Comparison of ENCODE assay signal across 16 cellular contexts in genomic region chr12:92360543-92360942, GRCh38.
A peak's percentile ranks its signal among the peaks of the same experiment; 100 is the strongest.
DNase-seq lines count a peak whose midpoint lies in the region; ATAC-seq and TF ChIP-seq lines count a peak whose summit lies in the region.
"Had no signal": no experiment of that assay in that cellular context is flagged by ENCODE, and none has a peak within 500 bp of the region (broad histone marks: within the 10 kb centered on the region; RNA-seq: fewer than 3 reads in every experiment).

No MANE protein-coding gene starts in this region.

- intact Hi-C loops in left ventricle myocardium superior (cut with micrococcal nuclease): no loop called here

- peak overlapping the region; percentile 68 for H3K27ac ChIP-seq in CD4-positive, CD25-positive, alpha-beta regulatory T cell (ENCODE audit: insufficient read depth, low read length, poor library complexity, severe bottlenecking)
- peak overlapping the region; percentile 93; the same call in 1 of the 2 replicates for H3K27ac ChIP-seq in DOHH2 (ENCODE audit: low read depth, low read length)
- H3K27ac ChIP-seq: body of pancreas, C4-2B, tibial nerve, WERI-Rb-1 had no signal

- no peak overlapping the region for H3K4me2 ChIP-seq in DOHH2 (ENCODE audit: low read length)

- peak; percentile 10 to 57 (median 53) for DNase-seq in CD4-positive, CD25-positive, alpha-beta regulatory T cell
- no peak for DNase-seq in T-helper 17 cell
- DNase-seq in immature natural killer cell: peak; percentile 32 to 43 (median 36)
- no peak for DNase-seq in stimulated activated CD4-positive, alpha-beta T cell treated with anti-CD3 and anti-CD28 coated beads, Interleukin-15, amount 100 ng/mL, for 24 hours
- DNase-seq in left ventricle myocardium superior: no peak
- no peak for DNase-seq in ACHN
- DNase-seq: body of pancreas, NCI-H1105, nephron progenitor cell, OCI-M1, WERI-Rb-1 had no signal

- peaks cover 27% of the 10 kb centered on the region for H3F3A ChIP-seq in DOHH2 (ENCODE audit: control insufficient read depth, insufficient read depth)

- H3K9me3 Mint-ChIP-seq in CD4-positive, CD25-positive, alpha-beta regulatory T cell: peaks cover 5 to 31% (median 12%) of the 10 kb centered on the region in 7 donors
- peaks cover 0 to 8% (median 0%) of the 10 kb centered on the region in 6 donors for H3K9me3 Mint-ChIP-seq in immature natural killer cell
- H3K9me3 Mint-ChIP-seq: nephron progenitor cell had no signal

- ATAC-seq in CD4-positive, CD25-positive, alpha-beta regulatory T cell (ENCODE audit: low read depth in 2 of 2): peak; percentile 54 to 56
- peak; percentile 84 for ATAC-seq in T-helper 17 cell
- no peak for ATAC-seq in left ventricle myocardium superior
- ATAC-seq in SK-N-SH treated with all-trans-retinoic acid at 6 μM for 48 hours: no peak
- ATAC-seq: body of pancreas, left lobe of liver had no signal

- peaks cover 10 to 11% of the 10 kb centered on the region in 2 experiments for H3K9me3 ChIP-seq in CD4-positive, CD25-positive, alpha-beta regulatory T cell (ENCODE audit: control insufficient read depth in 2 of 2, low read length in 2 of 2)
- H3K9me3 ChIP-seq in DOHH2 (ENCODE audit: control insufficient read depth, insufficient read depth, low read length) (peaks cover 7% of the 10 kb centered on the region; the same call in 1 of the 2 replicates), T-helper 17 cell (ENCODE audit: control insufficient read depth, low read length, poor library complexity, severe bottlenecking) (no peaks in the 10 kb centered on the region)
- H3K9me3 ChIP-seq: body of pancreas, tibial nerve had no signal

- H3K36me3 ChIP-seq in CD4-positive, CD25-positive, alpha-beta regulatory T cell (ENCODE audit: control insufficient read depth, insufficient read depth, low read length): no peaks in the 10 kb centered on the region
- H3K36me3 ChIP-seq in DOHH2 (ENCODE audit: control insufficient read depth, low read length): peaks cover 11% of the 10 kb centered on the region
- H3K36me3 ChIP-seq: tibial nerve, WERI-Rb-1 had no signal

- peak overlapping the region; percentile 86 to 96 (median 93) for H3K27ac Mint-ChIP-seq in CD4-positive, CD25-positive, alpha-beta regulatory T cell
- H3K27ac Mint-ChIP-seq in T-helper 17 cell (peak overlapping the region; percentile 51), immature natural killer cell (peak overlapping the region; percentile 75 to 88 (median 85))
- H3K27ac Mint-ChIP-seq: nephron progenitor cell had no signal

- H3K4me1 Mint-ChIP-seq in CD4-positive, CD25-positive, alpha-beta regulatory T cell: peaks cover 40 to 85% (median 66%) of the 10 kb centered on the region in 4 donors
- H3K4me1 Mint-ChIP-seq in T-helper 17 cell (peaks cover 27% of the 10 kb centered on the region), immature natural killer cell (peaks cover 70 to 87% of the 10 kb centered on the region in 2 donors)

- in situ Hi-C loops in ACHN (cut with HindIII; ENCODE audit: low pct_ligation_motif_present, low pct_unique_long_range_greater_than_20kb, low sequenced_read_pairs): no loop called here

- peaks cover 12% of the 10 kb centered on the region for H3K36me3 Mint-ChIP-seq in CD4-positive, CD25-positive, alpha-beta regulatory T cell
- H3K36me3 Mint-ChIP-seq in T-helper 17 cell (ENCODE audit: low read depth): no peaks in the 10 kb centered on the region
- peaks cover 0 to 14% (median 11%) of the 10 kb centered on the region in 3 donors for H3K36me3 Mint-ChIP-seq in immature natural killer cell

- peak overlapping the region; percentile 20 for H3K4me3 ChIP-seq in CD4-positive, CD25-positive, alpha-beta regulatory T cell (ENCODE audit: low read depth, low read length)
- H3K4me3 ChIP-seq in DOHH2 (ENCODE audit: low read length): peak overlapping the region; percentile 5; the same call in 1 of the 2 replicates
- H3K4me3 ChIP-seq: body of pancreas, tibial nerve had no signal

- H3K27me3 Mint-ChIP-seq in CD4-positive, CD25-positive, alpha-beta regulatory T cell: no peaks in the 10 kb centered on the region
- H3K27me3 Mint-ChIP-seq in T-helper 17 cell (no peaks in the 10 kb centered on the region), immature natural killer cell (ENCODE audit: low read depth in 3 of 3) (no peaks in the 10 kb centered on the region)

- no peak for TF ChIP-seq CTCF in DOHH2 (IDR thresholded peaks at IDR 0.05; ENCODE audit: low read depth, low read length, poor library complexity, severe bottlenecking)

- no peaks in the 10 kb centered on the region for H3K9me2 ChIP-seq in DOHH2 (replicated peaks; ENCODE audit: control insufficient read depth, low read length)

- no peaks in the 10 kb centered on the region for H4K20me1 ChIP-seq in DOHH2 (ENCODE audit: control insufficient read depth, insufficient read depth, low read depth, low read length)

- no peaks in the 10 kb centered on the region for H3K79me2 ChIP-seq in DOHH2 (ENCODE audit: control insufficient read depth, low read length)

- no peaks in the 10 kb centered on the region for H3K27me3 ChIP-seq in CD4-positive, CD25-positive, alpha-beta regulatory T cell (ENCODE audit: control insufficient read depth, insufficient read depth, low read length)
- H3K27me3 ChIP-seq in DOHH2 (ENCODE audit: control insufficient read depth, low read length): no peaks in the 10 kb centered on the region
- H3K27me3 ChIP-seq: body of pancreas, tibial nerve had no signal

- peaks cover 48% of the 10 kb centered on the region for H3K4me1 ChIP-seq in CD4-positive, CD25-positive, alpha-beta regulatory T cell (ENCODE audit: control insufficient read depth, insufficient read depth, low read length, poor library complexity, severe bottlenecking)
- peaks cover 64% of the 10 kb centered on the region for H3K4me1 ChIP-seq in DOHH2 (ENCODE audit: control insufficient read depth, low read length)

- H3K4me3 Mint-ChIP-seq in CD4-positive, CD25-positive, alpha-beta regulatory T cell: peak overlapping the region in 3 of 4 donors; percentile 13 to 41 (median 17)
- H3K4me3 Mint-ChIP-seq in T-helper 17 cell (no peak overlapping the region), immature natural killer cell (peak overlapping the region; percentile 26 to 61 (median 45))
- H3K4me3 Mint-ChIP-seq: nephron progenitor cell had no signal

TF ChIP-seq in SK-N-SH treated with all-trans-retinoic acid at 6 μM for 48 hours, 23 proteins besides CTCF, POLR2A, EP300 and RAD21:
- TF ChIP-seq PATZ1 (CRISPR knock-in tag; IDR thresholded peaks at IDR 0.05; ENCODE audit: borderline replicate concordance) (no peak), ZNF8 (CRISPR knock-in tag; IDR thresholded peaks at IDR 0.05) (no peak), ZC3H10 (CRISPR knock-in tag; IDR thresholded peaks at IDR 0.05) (no peak), ESRRG (CRISPR knock-in tag; IDR thresholded peaks at IDR 0.05) (no peak), RARB (CRISPR knock-in tag; IDR thresholded peaks at IDR 0.05) (no peak), ZFP3 (CRISPR knock-in tag; IDR thresholded peaks at IDR 0.05) (no peak), CSDC2 (CRISPR knock-in tag; IDR thresholded peaks at IDR 0.05) (no peak), GLIS3 (CRISPR knock-in tag; IDR thresholded peaks at IDR 0.05) (no peak), SNAI2 (CRISPR knock-in tag; IDR thresholded peaks at IDR 0.05) (no peak), ZNF565 (CRISPR knock-in tag; conservative IDR thresholded peaks at IDR 0.05; ENCODE audit: low read depth) (no peak)
- TF ChIP-seq, protein P1, sequence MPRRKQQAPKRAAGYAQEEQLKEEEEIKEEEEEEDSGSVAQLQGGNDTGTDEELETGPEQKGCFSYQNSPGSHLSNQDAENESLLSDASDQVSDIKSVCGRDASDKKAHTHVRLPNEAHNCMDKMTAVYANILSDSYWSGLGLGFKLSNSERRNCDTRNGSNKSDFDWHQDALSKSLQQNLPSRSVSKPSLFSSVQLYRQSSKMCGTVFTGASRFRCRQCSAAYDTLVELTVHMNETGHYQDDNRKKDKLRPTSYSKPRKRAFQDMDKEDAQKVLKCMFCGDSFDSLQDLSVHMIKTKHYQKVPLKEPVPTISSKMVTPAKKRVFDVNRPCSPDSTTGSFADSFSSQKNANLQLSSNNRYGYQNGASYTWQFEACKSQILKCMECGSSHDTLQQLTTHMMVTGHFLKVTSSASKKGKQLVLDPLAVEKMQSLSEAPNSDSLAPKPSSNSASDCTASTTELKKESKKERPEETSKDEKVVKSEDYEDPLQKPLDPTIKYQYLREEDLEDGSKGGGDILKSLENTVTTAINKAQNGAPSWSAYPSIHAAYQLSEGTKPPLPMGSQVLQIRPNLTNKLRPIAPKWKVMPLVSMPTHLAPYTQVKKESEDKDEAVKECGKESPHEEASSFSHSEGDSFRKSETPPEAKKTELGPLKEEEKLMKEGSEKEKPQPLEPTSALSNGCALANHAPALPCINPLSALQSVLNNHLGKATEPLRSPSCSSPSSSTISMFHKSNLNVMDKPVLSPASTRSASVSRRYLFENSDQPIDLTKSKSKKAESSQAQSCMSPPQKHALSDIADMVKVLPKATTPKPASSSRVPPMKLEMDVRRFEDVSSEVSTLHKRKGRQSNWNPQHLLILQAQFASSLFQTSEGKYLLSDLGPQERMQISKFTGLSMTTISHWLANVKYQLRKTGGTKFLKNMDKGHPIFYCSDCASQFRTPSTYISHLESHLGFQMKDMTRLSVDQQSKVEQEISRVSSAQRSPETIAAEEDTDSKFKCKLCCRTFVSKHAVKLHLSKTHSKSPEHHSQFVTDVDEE (CRISPR knock-in tag; IDR thresholded peaks at IDR 0.05): no peak

Comparison
In these comparisons a context has a peak if more than half of its experiments do, and no peak if none do; other contexts are left out.
1. ATAC-seq: peak in CD4-positive, CD25-positive, alpha-beta regulatory T cell (2 of 2) and T-helper 17 cell (single experiment); none in left ventricle myocardium superior (single experiment) and SK-N-SH treated with all-trans-retinoic acid at 6 μM for 48 hours (single experiment).
2. DNase-seq: peak in CD4-positive, CD25-positive, alpha-beta regulatory T cell (3 of 3) and immature natural killer cell (3 of 3); none in T-helper 17 cell (0 of 3), stimulated activated CD4-positive, alpha-beta T cell treated with anti-CD3 and anti-CD28 coated beads, Interleukin-15, amount 100 ng/mL, for 24 hours (single experiment), left ventricle myocardium superior (single experiment) and ACHN (single experiment).
3. Peak in every context shown above with its lines, with median percentiles within 50 percentile points of each other: H3K27ac Mint-ChIP-seq.